8 cellular contexts compared by ENCODE assay signal in genomic region chr20:54649511-54649962, GRCh38.
DNase-seq lines count a peak whose midpoint lies in the region; ATAC-seq and TF ChIP-seq lines count a peak whose summit lies in the region.

No MANE protein-coding gene starts in this region.

- no peaks in the 10 kb centered on the region for H3K36me3 ChIP-seq in WERI-Rb-1

- no peak overlapping the region for H3K4me3 ChIP-seq in WERI-Rb-1 (ENCODE audit: low read depth, low read length)

- peaks cover 63% of the 10 kb centered on the region for H3K27me3 ChIP-seq in WERI-Rb-1 (ENCODE audit: insufficient read depth, low read depth, severe bottlenecking)

- TF ChIP-seq CTCF in WERI-Rb-1 (IDR thresholded peaks at IDR 0.05; ENCODE audit: low read depth, low read length): peak; percentile 64

- DNase-seq in GDM1 (lab: John Stamatoyannopoulos, UW): peak; percentile 2
- peak; percentile 78 for DNase-seq in NCI-H2196 (lab: John Stamatoyannopoulos, UW; ENCODE audit: unreplicated experiment)
- DNase-seq in WERI-Rb-1: peak; percentile 65
- peak; percentile 8 for DNase-seq in central memory CD4-positive, alpha-beta T cell
- peak; percentile 87 for DNase-seq in kidney tubule cell (ENCODE audit: low spot score)
- peak; percentile 23 for DNase-seq in stimulated activated CD4-positive, alpha-beta T cell treated with anti-CD3 and anti-CD28 coated beads, Interleukin-2, amount 100 ng/mL, for 4 hours (ENCODE audit: low read depth)

- peak; percentile 78 for ATAC-seq in HG02870 (IDR thresholded peaks at IDR 0.05; ENCODE audit: unreplicated experiment)
- ATAC-seq in GM21367 (IDR thresholded peaks at IDR 0.05; ENCODE audit: unreplicated experiment): no peak

- H3K9me3 ChIP-seq in WERI-Rb-1 (ENCODE audit: severe bottlenecking): no peaks in the 10 kb centered on the region

- no peak overlapping the region for H3K27ac ChIP-seq in WERI-Rb-1

Comparison
In these comparisons a context has a peak if more than half of its experiments do, and no peak if none do; other contexts are left out.
1. DNase-seq: peak in every context shown above with its lines; median percentile 87 in kidney tubule cell; 78 in NCI-H2196; 65 in WERI-Rb-1; 23 in stimulated activated CD4-positive, alpha-beta T cell treated with anti-CD3 and anti-CD28 coated beads, Interleukin-2, amount 100 ng/mL, for 4 hours; 8 in central memory CD4-positive, alpha-beta T cell; 2 in GDM1.